ENCODE assay signal across 23 cellular contexts in genomic region chr15:33209575-33210519, GRCh38. TPM values are rescaled to one million over a fixed set of nuclear protein-coding genes. Genes with fewer than 3 reads are reported as not detected.
DNase-seq lines count a peak whose midpoint lies in the region; ATAC-seq, FAIRE-seq and TF ChIP-seq lines count a peak whose summit lies in the region.
"Had no signal": no experiment of that assay in that cellular context is flagged by ENCODE, and none has a peak within 500 bp of the region (broad histone marks: within the 10 kb centered on the region; RNA-seq: fewer than 3 reads in every experiment).

No MANE protein-coding gene starts in this region.

- no TSS peak for BruUV-seq in HepG2 (replicated peaks; lab: Mats Ljungman, UMichigan)

- TF ChIP-seq EP300 in HepG2 (IDR thresholded peaks at IDR 0.05; ENCODE audit: low read depth in 2 of 2, low read length in 2 of 2) (no peak), HepG2 (CRISPR knock-in tag; IDR thresholded peaks at IDR 0.05; ENCODE audit: borderline replicate concordance) (no peak)

- H3K27ac Mint-ChIP-seq in activated CD4-positive, alpha-beta T cell treated with anti-CD3 and anti-CD28 coated beads for 36 hours, result peak overlapping the region; percentile 12
- H3K27ac Mint-ChIP-seq in neural progenitor cell (peak overlapping the region; percentile 5), chondrocyte (ENCODE audit: unreplicated experiment) (no peak overlapping the region)
- H3K27ac Mint-ChIP-seq: IgD-negative memory B cell; natural killer cell treated with Interleukin-12 subunit alpha and Interleukin-12 subunit beta and Interleukin-15 and Interleukin-18, amount 100 ng/mL, for 72 hours had no signal

- peak; percentile 6 for DNase-seq in activated CD4-positive, alpha-beta T cell treated with anti-CD3 and anti-CD28 coated beads for 36 hours
- no peak for DNase-seq in activated CD4-positive, alpha-beta T cell treated with anti-CD3 and anti-CD28 coated beads, Interleukin-2, amount 50 U/mL, for 48 hours
- peak; percentile 10 for DNase-seq in HT1080 (ENCODE audit: low read depth)
- DNase-seq in neural progenitor cell (ENCODE audit: low spot score), result no peak
- no peak for DNase-seq in HuH-7 (ENCODE audit: low spot score)
- DNase-seq in chondrocyte (ENCODE audit: low spot score), result no peak
- DNase-seq in HepG2 (ENCODE audit: low spot score), result no peak
- DNase-seq: activated gamma-delta T cell treated with Interleukin-2 at 50 U/mL for 16 hours, C1 segment of cervical spinal cord, DMS53, NCI-H1092, NCI-H510A treated with DMSO at 0.1 percent for 48 hours, sigmoid colon, stomach, T-cell, upper lobe of left lung had no signal

- FAIRE-seq in HepG2 (lab: Jason Lieb, UNC), result no peak

- intact Hi-C loops in activated CD4-positive, alpha-beta T cell treated with anti-CD3 and anti-CD28 coated beads for 36 hours (cut with DNase I, micrococcal nuclease), result no loop called here
- intact Hi-C loops in HepG2 (cut with micrococcal nuclease; ENCODE audit: unreplicated experiment), result no loop called here

- TF ChIP-seq POLR2A in HepG2 (IDR thresholded peaks at IDR 0.05; ENCODE audit: insufficient read depth in 1 of 2, low read depth in 2 of 2, low read length in 2 of 2), result no peak

- TF ChIP-seq CTCF in neural progenitor cell (IDR thresholded peaks at IDR 0.05), result no peak
- no peak for TF ChIP-seq CTCF in chondrocyte (IDR thresholded peaks at IDR 0.05)
- no peak for TF ChIP-seq CTCF in HepG2 (CRISPR knock-in tag; IDR thresholded peaks at IDR 0.05)

- H3K9me3 Mint-ChIP-seq in activated CD4-positive, alpha-beta T cell treated with anti-CD3 and anti-CD28 coated beads for 36 hours (ENCODE audit: low read depth), result peaks cover 6% of the 10 kb centered on the region
- H3K9me3 Mint-ChIP-seq in neural progenitor cell (no peaks in the 10 kb centered on the region), chondrocyte (ENCODE audit: low read depth) (no peaks in the 10 kb centered on the region)
- H3K9me3 Mint-ChIP-seq: IgD-negative memory B cell; natural killer cell treated with Interleukin-12 subunit alpha and Interleukin-12 subunit beta and Interleukin-15 and Interleukin-18, amount 100 ng/mL, for 72 hours had no signal

- peaks cover 8% of the 10 kb centered on the region for H3K4me1 Mint-ChIP-seq in activated CD4-positive, alpha-beta T cell treated with anti-CD3 and anti-CD28 coated beads for 36 hours
- peaks cover 20% of the 10 kb centered on the region for H3K4me1 Mint-ChIP-seq in neural progenitor cell
- H3K4me1 Mint-ChIP-seq in chondrocyte (ENCODE audit: low read depth), result no peaks in the 10 kb centered on the region
- H3K4me1 Mint-ChIP-seq: IgD-negative memory B cell had no signal

- 44% methylated on average over 2 of the region's 2 CpGs for WGBS in HepG2 (ENCODE audit: low lambda C conversion rate)

- H4K20me1 ChIP-seq in neural progenitor cell (ENCODE audit: low read depth) (no peaks in the 10 kb centered on the region), HepG2 (ENCODE audit: insufficient read depth, low read length) (no peaks in the 10 kb centered on the region)

- H3K4me3 ChIP-seq in neural progenitor cell (no peak overlapping the region), HepG2 (replicated peaks in 1 of 3; ENCODE audit: insufficient read depth in 1 of 3, low read depth in 2 of 3, low read length in 3 of 3) (no peak overlapping the region)
- H3K4me3 ChIP-seq: A549, sigmoid colon, stomach, upper lobe of left lung had no signal

- H3K9ac ChIP-seq in neural progenitor cell (no peak overlapping the region), HepG2 (ENCODE audit: insufficient read depth, low read depth, low read length) (no peak overlapping the region)

- H3K4me3 Mint-ChIP-seq in activated CD4-positive, alpha-beta T cell treated with anti-CD3 and anti-CD28 coated beads for 36 hours, result no peak overlapping the region
- H3K4me3 Mint-ChIP-seq in neural progenitor cell, result no peak overlapping the region
- H3K4me3 Mint-ChIP-seq in chondrocyte (ENCODE audit: unreplicated experiment), result no peak overlapping the region
- H3K4me3 Mint-ChIP-seq: IgD-negative memory B cell; natural killer cell treated with Interleukin-12 subunit alpha and Interleukin-12 subunit beta and Interleukin-15 and Interleukin-18, amount 100 ng/mL, for 72 hours; T-cell had no signal

- POLR2A ChIA-PET in activated CD4-positive, alpha-beta T cell treated with anti-CD3 and anti-CD28 coated beads for 36 hours (lab: Charles Lee), result interaction anchor here (0.7 kb wide), 1 partner anchor 9 kb away, joined by 3 read pairs; no protein-coding TSS in a partner anchor
- POLR2A ChIA-PET in HepG2 (lab: Yijun Ruan, JAX), result no interaction called here

- ATAC-seq in activated CD4-positive, alpha-beta T cell treated with anti-CD3 and anti-CD28 coated beads for 36 hours, result peak; percentile 70
- peak; percentile 84 for ATAC-seq in SK-N-SH treated with all-trans-retinoic acid at 6 μM for 48 hours
- ATAC-seq in HepG2, result no peak
- ATAC-seq: A549; HCT116; natural killer cell treated with Interleukin-12 subunit alpha and Interleukin-12 subunit beta and Interleukin-15 and Interleukin-18, amount 100 ng/mL, for 72 hours; Right ventricle myocardium inferior; T-cell had no signal

- no peak overlapping the region for H3K27ac ChIP-seq in neural progenitor cell
- no peak overlapping the region for H3K27ac ChIP-seq in HepG2 (ENCODE audit: extremely low read length, insufficient read depth, low read length)
- H3K27ac ChIP-seq: A549, sigmoid colon, stomach, upper lobe of left lung, VCaP had no signal

- TF ChIP-seq RAD21 in HepG2 (CRISPR knock-in tag; IDR thresholded peaks at IDR 0.05), result no peak

- H3K36me3 ChIP-seq in neural progenitor cell (no peaks in the 10 kb centered on the region), HepG2 (replicated peaks in 1 of 2; ENCODE audit: control insufficient read depth in 1 of 2, insufficient read depth in 2 of 2, low read length in 2 of 2) (no peaks in the 10 kb centered on the region)
- H3K36me3 ChIP-seq: sigmoid colon, stomach, upper lobe of left lung had no signal

- in situ Hi-C loops in HepG2 (cut with HindIII; ENCODE audit: extremely low pct_ligation_motif_present, low pct_unique_long_range_greater_than_20kb), result no loop called here

- H3F3A ChIP-seq in neural progenitor cell (ENCODE audit: low read depth), result no peaks in the 10 kb centered on the region

- H3K9me3 ChIP-seq in neural progenitor cell (ENCODE audit: low read depth) (no peaks in the 10 kb centered on the region), HepG2 (ENCODE audit: low read length) (no peaks in the 10 kb centered on the region)
- H3K9me3 ChIP-seq: A549, sigmoid colon, stomach, upper lobe of left lung had no signal

- H3K27me3 Mint-ChIP-seq in activated CD4-positive, alpha-beta T cell treated with anti-CD3 and anti-CD28 coated beads for 36 hours, result no peaks in the 10 kb centered on the region
- peaks cover 6% of the 10 kb centered on the region for H3K27me3 Mint-ChIP-seq in neural progenitor cell (ENCODE audit: insufficient read depth, low read depth)
- H3K27me3 Mint-ChIP-seq in chondrocyte (ENCODE audit: low read depth), result no peaks in the 10 kb centered on the region
- H3K27me3 Mint-ChIP-seq: T-cell had no signal

- CTCF ChIA-PET in activated CD4-positive, alpha-beta T cell treated with anti-CD3 and anti-CD28 coated beads for 36 hours (lab: Charles Lee), result interaction anchor here (0.9 to 2.0 kb wide), 3 partner anchors 9 to 528 kb away, joined by 3 to 5 read pairs (median 5); no protein-coding TSS in a partner anchor
- CTCF ChIA-PET in HepG2 (lab: Yijun Ruan, JAX; ENCODE audit: low intra/inter-chr PET ratio, low total read pairs), result no interaction called here

- H2AFZ ChIP-seq in neural progenitor cell (replicated peaks), result no peak overlapping the region
- no peak overlapping the region for H2AFZ ChIP-seq in HepG2 (ENCODE audit: low read length)

- H3K79me2 ChIP-seq in neural progenitor cell (ENCODE audit: low read depth), result no peaks in the 10 kb centered on the region
- no peaks in the 10 kb centered on the region for H3K79me2 ChIP-seq in HepG2 (ENCODE audit: insufficient read depth, low read length)

- no peaks in the 10 kb centered on the region for H3K36me3 Mint-ChIP-seq in activated CD4-positive, alpha-beta T cell treated with anti-CD3 and anti-CD28 coated beads for 36 hours (ENCODE audit: low read depth)
- H3K36me3 Mint-ChIP-seq in neural progenitor cell, result no peaks in the 10 kb centered on the region
- no peaks in the 10 kb centered on the region for H3K36me3 Mint-ChIP-seq in chondrocyte (ENCODE audit: low read depth)
- H3K36me3 Mint-ChIP-seq: IgD-negative memory B cell; natural killer cell treated with Interleukin-12 subunit alpha and Interleukin-12 subunit beta and Interleukin-15 and Interleukin-18, amount 100 ng/mL, for 72 hours; T-cell had no signal

- H3K27me3 ChIP-seq in neural progenitor cell, result no peaks in the 10 kb centered on the region
- H3K27me3 ChIP-seq in HepG2 (ENCODE audit: control insufficient read depth in 1 of 2, insufficient read depth in 2 of 2, low read length in 2 of 2), result no peaks in the 10 kb centered on the region
- H3K27me3 ChIP-seq: sigmoid colon, stomach, upper lobe of left lung had no signal

- no peak overlapping the region for H3K4me2 ChIP-seq in neural progenitor cell
- no peak overlapping the region for H3K4me2 ChIP-seq in HepG2 (ENCODE audit: low read depth, low read length)
- H3K4me2 ChIP-seq: A549 had no signal

- H3K4me1 ChIP-seq in neural progenitor cell (peaks cover 13% of the 10 kb centered on the region), HepG2 (ENCODE audit: insufficient read depth, low read length) (no peaks in the 10 kb centered on the region)
- H3K4me1 ChIP-seq: A549, sigmoid colon, stomach, upper lobe of left lung had no signal

RNA-seq across cellular contexts. Expression of gene FMN1, which starts 15.3 kb away (rescaled TPM):
- total RNA-seq in activated CD4-positive, alpha-beta T cell treated with anti-CD3 and anti-CD28 coated beads for 36 hours, result under 1 TPM; 0.09 to 0.21 TPM
- total RNA-seq in HT1080 (2014; rRNA removed; shearing (Covaris generic)), result 3.4 and 3.8 TPM in 2 replicates
- polyA plus RNA-seq in HT1080 (2015; cell fraction: cytosol; rRNA removed), result 1.8 and 2.3 TPM in 2 replicates
- polyA plus RNA-seq in HT1080 (2015; cell fraction: nucleus; rRNA removed), result 3.8 and 4.2 TPM in 2 replicates
- 2.2 and 5.7 TPM in 2 replicates for total RNA-seq in neural progenitor cell (ENCODE audit: low replicate concordance)
- total RNA-seq in chondrocyte, result 4.0 to 6.6 TPM (median 4.8 TPM) in 3 replicates
- total RNA-seq in HepG2 (2016; rRNA removed; fragmentation: Illumina TruSeq; extraction: Trizol), result 0.60 and 0.81 TPM in 2 replicates
- 0.53 and 0.81 TPM in 2 replicates for total RNA-seq in HepG2 (2016; cell fraction: cytosol; rRNA removed; fragmentation: Illumina TruSeq; extraction: Trizol; ENCODE audit: low read depth)
- total RNA-seq in HepG2 (2016; cell fraction: insoluble cytoplasmic fraction; rRNA removed; fragmentation: Illumina TruSeq; extraction: Trizol), result 0.61 and 0.70 TPM in 2 replicates
- total RNA-seq in HepG2 (2016; cell fraction: membrane; rRNA removed; fragmentation: Illumina TruSeq; extraction: Trizol), result 0.37 and 0.38 TPM in 2 replicates
- 1.9 and 2.6 TPM in 2 replicates for total RNA-seq in HepG2 (2016; cell fraction: nucleus; rRNA removed; fragmentation: Illumina TruSeq; extraction: Trizol)
- polyA plus RNA-seq in HepG2 (2011; rRNA removed), result 0.17 and 0.20 TPM in 2 replicates
- 0.12 and 0.17 TPM in 2 replicates for polyA plus RNA-seq in HepG2 (2011; cell fraction: cytosol; rRNA removed)
- polyA plus RNA-seq in HepG2 (2011; cell fraction: nucleus; rRNA removed), result 0.24 and 0.31 TPM in 2 replicates
- 0.36 and 0.63 TPM in 2 replicates for polyA plus RNA-seq in HepG2 (2012)
- polyA plus RNA-seq in HepG2 (2016; cell fraction: cytosol; fragmentation: Illumina TruSeq; extraction: Trizol; ENCODE audit: low read depth), result 0.02 and 0.10 TPM in 2 replicates
- 0.33 and 0.41 TPM in 2 replicates for polyA plus RNA-seq in HepG2 (2016; cell fraction: insoluble cytoplasmic fraction; fragmentation: Illumina TruSeq; extraction: Trizol; ENCODE audit: low read depth)
- polyA plus RNA-seq in HepG2 (2016; cell fraction: membrane; fragmentation: Illumina TruSeq; extraction: Trizol; ENCODE audit: low read depth), result 0.08 and 0.21 TPM in 2 replicates
- 0.48 and 1.1 TPM in 2 replicates for polyA plus RNA-seq in HepG2 (2016; cell fraction: nucleus; fragmentation: Illumina TruSeq; extraction: Trizol; ENCODE audit: insufficient read depth, low read depth)
- polyA minus RNA-seq in HepG2 (2011; rRNA and poly(A)+ RNA removed; ENCODE audit: low replicate concordance), result 0.46 and 1.4 TPM in 2 replicates
- polyA minus RNA-seq in HepG2 (2011; cell fraction: cytosol; rRNA and poly(A)+ RNA removed), result 0.62 and 1.4 TPM in 2 replicates
- 4.6 and 7.0 TPM in 2 replicates for polyA minus RNA-seq in HepG2 (2011; cell fraction: nucleus; rRNA and poly(A)+ RNA removed)
- polyA plus RNA-seq: IgD-negative memory B cell had no signal

Comparison
In these comparisons a context has a peak if more than half of its experiments do, and no peak if none do; other contexts are left out.
1. DNase-seq: peak in activated CD4-positive, alpha-beta T cell treated with anti-CD3 and anti-CD28 coated beads for 36 hours (single experiment) and HT1080 (single experiment); none in activated CD4-positive, alpha-beta T cell treated with anti-CD3 and anti-CD28 coated beads, Interleukin-2, amount 50 U/mL, for 48 hours (0 of 2), neural progenitor cell (single experiment), HuH-7 (single experiment), chondrocyte (single experiment) and HepG2 (single experiment).